In the genomic region with DNA sequence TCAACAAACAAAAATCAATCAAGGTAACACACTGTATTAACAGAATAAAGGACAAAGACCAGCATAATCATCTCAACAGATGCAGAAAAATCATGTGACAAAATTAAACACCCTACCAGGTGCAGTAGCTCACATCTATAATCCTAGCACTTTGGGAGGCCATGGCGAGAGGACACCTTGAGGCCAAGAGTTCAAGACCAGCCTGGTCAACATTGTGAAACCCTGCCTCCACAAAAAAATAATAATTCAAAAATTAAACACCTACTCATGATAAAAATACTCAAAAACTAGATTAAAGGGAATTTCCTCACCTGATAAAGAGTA, we compare ENCODE assay signal across 1 cellular context.
TF ChIP-seq lines count a peak whose summit lies in the region.

No MANE protein-coding gene starts in this region.

TF ChIP-seq in WTC11, 78 proteins besides CTCF, POLR2A, EP300 and RAD21 (continued from another document):
- TF ChIP-seq, protein P1, sequence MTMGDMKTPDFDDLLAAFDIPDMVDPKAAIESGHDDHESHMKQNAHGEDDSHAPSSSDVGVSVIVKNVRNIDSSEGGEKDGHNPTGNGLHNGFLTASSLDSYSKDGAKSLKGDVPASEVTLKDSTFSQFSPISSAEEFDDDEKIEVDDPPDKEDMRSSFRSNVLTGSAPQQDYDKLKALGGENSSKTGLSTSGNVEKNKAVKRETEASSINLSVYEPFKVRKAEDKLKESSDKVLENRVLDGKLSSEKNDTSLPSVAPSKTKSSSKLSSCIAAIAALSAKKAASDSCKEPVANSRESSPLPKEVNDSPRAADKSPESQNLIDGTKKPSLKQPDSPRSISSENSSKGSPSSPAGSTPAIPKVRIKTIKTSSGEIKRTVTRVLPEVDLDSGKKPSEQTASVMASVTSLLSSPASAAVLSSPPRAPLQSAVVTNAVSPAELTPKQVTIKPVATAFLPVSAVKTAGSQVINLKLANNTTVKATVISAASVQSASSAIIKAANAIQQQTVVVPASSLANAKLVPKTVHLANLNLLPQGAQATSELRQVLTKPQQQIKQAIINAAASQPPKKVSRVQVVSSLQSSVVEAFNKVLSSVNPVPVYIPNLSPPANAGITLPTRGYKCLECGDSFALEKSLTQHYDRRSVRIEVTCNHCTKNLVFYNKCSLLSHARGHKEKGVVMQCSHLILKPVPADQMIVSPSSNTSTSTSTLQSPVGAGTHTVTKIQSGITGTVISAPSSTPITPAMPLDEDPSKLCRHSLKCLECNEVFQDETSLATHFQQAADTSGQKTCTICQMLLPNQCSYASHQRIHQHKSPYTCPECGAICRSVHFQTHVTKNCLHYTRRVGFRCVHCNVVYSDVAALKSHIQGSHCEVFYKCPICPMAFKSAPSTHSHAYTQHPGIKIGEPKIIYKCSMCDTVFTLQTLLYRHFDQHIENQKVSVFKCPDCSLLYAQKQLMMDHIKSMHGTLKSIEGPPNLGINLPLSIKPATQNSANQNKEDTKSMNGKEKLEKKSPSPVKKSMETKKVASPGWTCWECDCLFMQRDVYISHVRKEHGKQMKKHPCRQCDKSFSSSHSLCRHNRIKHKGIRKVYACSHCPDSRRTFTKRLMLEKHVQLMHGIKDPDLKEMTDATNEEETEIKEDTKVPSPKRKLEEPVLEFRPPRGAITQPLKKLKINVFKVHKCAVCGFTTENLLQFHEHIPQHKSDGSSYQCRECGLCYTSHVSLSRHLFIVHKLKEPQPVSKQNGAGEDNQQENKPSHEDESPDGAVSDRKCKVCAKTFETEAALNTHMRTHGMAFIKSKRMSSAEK (CRISPR knock-in tag; IDR thresholded peaks at IDR 0.05; ENCODE audit: borderline replicate concordance), result no peak
- TF ChIP-seq FOXJ3 (CRISPR knock-in tag; IDR thresholded peaks at IDR 0.05; ENCODE audit: borderline replicate concordance), result no peak
- no peak for TF ChIP-seq GTF2I (CRISPR knock-in tag; conservative IDR thresholded peaks at IDR 0.05)
- TF ChIP-seq GABPB1 (CRISPR knock-in tag; IDR thresholded peaks at IDR 0.05), result no peak
- TF ChIP-seq, protein P2, sequence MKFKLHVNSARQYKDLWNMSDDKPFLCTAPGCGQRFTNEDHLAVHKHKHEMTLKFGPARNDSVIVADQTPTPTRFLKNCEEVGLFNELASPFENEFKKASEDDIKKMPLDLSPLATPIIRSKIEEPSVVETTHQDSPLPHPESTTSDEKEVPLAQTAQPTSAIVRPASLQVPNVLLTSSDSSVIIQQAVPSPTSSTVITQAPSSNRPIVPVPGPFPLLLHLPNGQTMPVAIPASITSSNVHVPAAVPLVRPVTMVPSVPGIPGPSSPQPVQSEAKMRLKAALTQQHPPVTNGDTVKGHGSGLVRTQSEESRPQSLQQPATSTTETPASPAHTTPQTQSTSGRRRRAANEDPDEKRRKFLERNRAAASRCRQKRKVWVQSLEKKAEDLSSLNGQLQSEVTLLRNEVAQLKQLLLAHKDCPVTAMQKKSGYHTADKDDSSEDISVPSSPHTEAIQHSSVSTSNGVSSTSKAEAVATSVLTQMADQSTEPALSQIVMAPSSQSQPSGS (CRISPR knock-in tag; IDR thresholded peaks at IDR 0.05; ENCODE audit: borderline replicate concordance, low read depth), result no peak
- no peak for TF ChIP-seq HMGA2 (CRISPR knock-in tag; IDR thresholded peaks at IDR 0.05)
- TF ChIP-seq, protein P3, sequence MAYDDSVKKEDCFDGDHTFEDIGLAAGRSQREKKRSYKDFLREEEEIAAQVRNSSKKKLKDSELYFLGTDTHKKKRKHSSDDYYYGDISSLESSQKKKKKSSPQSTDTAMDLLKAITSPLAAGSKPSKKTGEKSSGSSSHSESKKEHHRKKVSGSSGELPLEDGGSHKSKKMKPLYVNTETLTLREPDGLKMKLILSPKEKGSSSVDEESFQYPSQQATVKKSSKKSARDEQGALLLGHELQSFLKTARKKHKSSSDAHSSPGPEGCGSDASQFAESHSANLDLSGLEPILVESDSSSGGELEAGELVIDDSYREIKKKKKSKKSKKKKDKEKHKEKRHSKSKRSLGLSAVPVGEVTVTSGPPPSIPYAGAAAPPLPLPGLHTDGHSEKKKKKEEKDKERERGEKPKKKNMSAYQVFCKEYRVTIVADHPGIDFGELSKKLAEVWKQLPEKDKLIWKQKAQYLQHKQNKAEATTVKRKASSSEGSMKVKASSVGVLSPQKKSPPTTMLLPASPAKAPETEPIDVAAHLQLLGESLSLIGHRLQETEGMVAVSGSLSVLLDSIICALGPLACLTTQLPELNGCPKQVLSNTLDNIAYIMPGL (CRISPR knock-in tag; IDR thresholded peaks at IDR 0.05), result no peak
